ENCODE assay signal across 28 cellular contexts in genomic region chr3:142013331-142013730, GRCh38.
"Had no signal": no experiment of that assay in that cellular context is flagged by ENCODE, and none has a peak within 500 bp of the region (broad histone marks: within the 10 kb centered on the region; RNA-seq: fewer than 3 reads in every experiment).

No MANE protein-coding gene starts in this region.

- H3K36me3 ChIP-seq: adrenal gland, breast epithelium, Peyer's patch had no signal

- H3K9me3 ChIP-seq: adrenal gland, breast epithelium, Peyer's patch, SJCRH30 had no signal

- H3K4me3 ChIP-seq: adrenal gland, breast epithelium, Peyer's patch, SJCRH30 had no signal

- H3K27me3 ChIP-seq: adrenal gland, breast epithelium, Peyer's patch, SJCRH30 had no signal

- DNase-seq: activated CD4-positive, alpha-beta T cell treated with anti-CD3 and anti-CD28 coated beads for 48 hours; activated CD4-positive, alpha-beta T cell treated with anti-CD3 and anti-CD28 coated beads, Interleukin-2, amount 50 U/mL, for 4 hours; activated CD4-positive, CD25-positive, alpha-beta regulatory T cell treated with anti-CD3 and anti-CD28 coated beads, Interleukin-2, amount 50 U/mL, for 72 hours; activated CD8-positive, alpha-beta memory T cell treated with anti-CD3 and anti-CD28 coated beads, Interleukin-2, amount 50 U/mL, for 48 hours; activated CD8-positive, alpha-beta T cell treated with anti-CD3 and anti-CD28 coated beads, Interleukin-2, amount 10 ng/mL, durations not matched to agents 7 days and 5 days; activated naive CD4-positive, alpha-beta T cell treated with anti-CD3 and anti-CD28 coated beads, Interleukin-2, amount 50 U/mL, for 16 hours; activated naive CD8-positive, alpha-beta T cell treated with anti-CD3 and anti-CD28 coated beads, Interleukin-2, amount 10 ng/mL, durations not matched to agents 7 days and 5 days; activated T-cell treated with anti-CD3 and anti-CD28 coated beads, Interleukin-2, amount 50 U/mL, for 1 hour; adrenal gland; anterior cingulate cortex; caudate nucleus; Karpas-422; MM.1S; NCI-H1105; NCI-H1436; NCI-H1694 treated with DMSO at 0.1 percent for 48 hours; NCI-H2029 treated with DMSO at 0.1 percent for 48 hours; NCI-H345; NCI-H510A; NCI-H526 treated with DMSO at 0.1 percent for 48 hours; NCI-H82; OCI-M1; Peyer's patch; Right ventricle myocardium superior; SJCRH30 had no signal

- H3K4me1 ChIP-seq: breast epithelium, Peyer's patch, SJCRH30 had no signal

- H3K27ac ChIP-seq: adrenal gland, breast epithelium, Peyer's patch, RWPE1, SJCRH30 had no signal

- ATAC-seq: activated CD8-positive, alpha-beta T cell treated with anti-CD3 and anti-CD28 coated beads, Interleukin-2, amount 10 ng/mL, durations not matched to agents 7 days and 5 days; WTC11 had no signal
